Comparison of ENCODE assay signal across 23 cellular contexts in genomic region chr10:131396108-131397010, GRCh38.
A peak's percentile ranks its signal among the peaks of the same experiment; 100 is the strongest.
DNase-seq lines count a peak whose midpoint lies in the region; ATAC-seq and TF ChIP-seq lines count a peak whose summit lies in the region.
"Had no signal": no experiment of that assay in that cellular context is flagged by ENCODE, and none has a peak within 500 bp of the region (broad histone marks: within the 10 kb centered on the region; RNA-seq: fewer than 3 reads in every experiment).

No MANE protein-coding gene starts in this region.

- no peaks in the 10 kb centered on the region for H3K4me1 Mint-ChIP-seq in H9

- ATAC-seq in RWPE2 (ENCODE audit: low read depth): peak; percentile 73
- no peak for ATAC-seq in GM18873 (IDR thresholded peaks at IDR 0.05; ENCODE audit: low FRiP score, unreplicated experiment)
- ATAC-seq: activated naive CD4-positive, alpha-beta T cell treated with anti-CD3 and anti-CD28 coated beads, Interleukin-2, amount 50 U/mL, for 72 hours had no signal

- no peak overlapping the region for H3K23ac ChIP-seq in H9 (ENCODE audit: insufficient read length, low read depth, low read length)

- H3K4ac ChIP-seq in H9 (ENCODE audit: low read depth, low read length): no peak overlapping the region

- H3K4me3 ChIP-seq in RWPE2 (ENCODE audit: severe bottlenecking) (no peak overlapping the region), sigmoid colon (no peak overlapping the region), esophagus squamous epithelium (no peak overlapping the region)
- H3K4me3 ChIP-seq: left ventricle myocardium inferior, skin epidermis had no signal

- no peak overlapping the region for H3T11ph ChIP-seq in H9 (ENCODE audit: low read length)

- H2BK20ac ChIP-seq in H9 (ENCODE audit: low read depth, low read length, poor library complexity, severe bottlenecking): no peak overlapping the region

- H3K27ac ChIP-seq in H9 (ENCODE audit: insufficient read length, low read depth, low read length) (no peak overlapping the region), RWPE2 (ENCODE audit: poor library complexity, severe bottlenecking) (no peak overlapping the region), sigmoid colon (no peak overlapping the region), esophagus squamous epithelium (no peak overlapping the region)
- H3K27ac ChIP-seq: left ventricle myocardium inferior, parathyroid adenoma, skin epidermis had no signal

- H3K14ac ChIP-seq in H9 (ENCODE audit: insufficient read depth, low read length): no peak overlapping the region

- peaks cover 0 to 2% of the 10 kb centered on the region in 2 experiments; a peak in 3 of 5 replicates for H3K9me3 Mint-ChIP-seq in H9

- no peaks in the 10 kb centered on the region for H3K79me2 ChIP-seq in H9 (ENCODE audit: insufficient read depth, low read length)
- H3K79me2 ChIP-seq: parathyroid adenoma had no signal

- H3K56ac ChIP-seq in H9 (ENCODE audit: insufficient read length, low read depth, low read length): no peak overlapping the region

- no peak overlapping the region for H2BK12ac ChIP-seq in H9 (ENCODE audit: insufficient read length, low read depth, low read length)

- 0 out of 7 replicates have a peak overlapping the region, but pooled peaks of 1 of the 3 experiments have one; percentile 17 for H3K27ac Mint-ChIP-seq in H9
- H3K27ac Mint-ChIP-seq: activated naive CD4-positive, alpha-beta T cell treated with anti-CD3 and anti-CD28 coated beads, Interleukin-2, amount 50 U/mL, for 72 hours had no signal

- no peak overlapping the region for H3K18ac ChIP-seq in H9 (ENCODE audit: insufficient read length, low read depth, low read length)

- H3K79me1 ChIP-seq in H9 (ENCODE audit: insufficient read depth, low read depth, low read length, poor library complexity, severe bottlenecking): no peaks in the 10 kb centered on the region

- intact Hi-C loops in sigmoid colon (cut with DNase I) (no loop called here), esophagus squamous epithelium (cut with DNase I) (no loop called here)

- no CpG with 5 or more reads among the region's 19 CpGs for WGBS in H9 (ENCODE audit: extremely low coverage, insufficient read length, low lambda C conversion rate)
- 62 to 71% methylated on average over 19 of the region's 19 CpGs for WGBS in sigmoid colon, 2 donors
- WGBS in esophagus squamous epithelium, 2 donors: 39 to 44% methylated on average over 18 to 19 of the region's 19 CpGs

- no peaks in the 10 kb centered on the region; a peak in 1 of 7 replicates for H3K36me3 Mint-ChIP-seq in H9 (ENCODE audit: insufficient read depth in 1 of 3, low read depth in 3 of 3)
- H3K36me3 Mint-ChIP-seq: activated naive CD4-positive, alpha-beta T cell treated with anti-CD3 and anti-CD28 coated beads, Interleukin-2, amount 50 U/mL, for 72 hours; brain had no signal

- no peaks in the 10 kb centered on the region for H3K36me3 ChIP-seq in RWPE2 (ENCODE audit: low read depth)
- H3K36me3 ChIP-seq in sigmoid colon: no peaks in the 10 kb centered on the region
- no peaks in the 10 kb centered on the region for H3K36me3 ChIP-seq in esophagus squamous epithelium
- H3K36me3 ChIP-seq: left ventricle myocardium inferior had no signal

- no peak overlapping the region for H2AFZ ChIP-seq in H9 (ENCODE audit: low read length)
- H2AFZ ChIP-seq: parathyroid adenoma had no signal

- no peaks in the 10 kb centered on the region for H3K23me2 ChIP-seq in H9 (ENCODE audit: insufficient read length, low read depth, low read length, poor library complexity, severe bottlenecking)

- no peak overlapping the region; the same call in 1 of the 2 replicates for H2BK15ac ChIP-seq in H9 (ENCODE audit: low read depth, low read length)

- DNase-seq in H9: no peak
- DNase-seq in RWPE2 (ENCODE audit: low spot score): no peak
- peak; percentile 11 for DNase-seq in iris pigment epithelial cell (ENCODE audit: low read depth)
- peak; percentile 28 for DNase-seq in sigmoid colon
- no peak for DNase-seq in NCI-H187 (lab: John Stamatoyannopoulos, UW)
- no peak for DNase-seq in AG08395 (ENCODE audit: low spot score)
- DNase-seq in esophagus squamous epithelium (lab: John Stamatoyannopoulos, UW): no peak
- DNase-seq: activated CD4-positive, alpha-beta T cell treated with anti-CD3 and anti-CD28 coated beads, Interleukin-2, amount 50 U/mL, for 48 hours; activated T-cell treated with anti-CD3 and anti-CD28 coated beads, Interleukin-2, amount 50 U/mL, for 1 hour; AML-193; Calu3; cortex of kidney; foreskin melanocyte; left ventricle myocardium inferior; NCI-H1436; NK-92 treated with Interleukin-12 subunit alpha and Interleukin-12 subunit beta, amount 100 ng/mL, for 24 hours; RPMI8226; stimulated activated CD4-positive, alpha-beta T cell treated with anti-CD3 and anti-CD28 coated beads, Interleukin-4, amount 100 ng/mL, for 24 hours had no signal

- no peak overlapping the region for H4K91ac ChIP-seq in H9 (ENCODE audit: insufficient read length, low read depth, low read length)

- H2BK120ac ChIP-seq in H9 (ENCODE audit: low read depth, low read length, poor library complexity, severe bottlenecking): no peak overlapping the region

- H4K20me1 ChIP-seq in H9 (ENCODE audit: control insufficient read depth, insufficient read depth, insufficient read length): no peaks in the 10 kb centered on the region

- no peak overlapping the region for H4K5ac ChIP-seq in H9 (ENCODE audit: insufficient read length, low read depth, low read length)

- no peak overlapping the region for H3K4me3 Mint-ChIP-seq in H9
- H3K4me3 Mint-ChIP-seq: brain had no signal

- H3K27me3 ChIP-seq in H9 (ENCODE audit: insufficient read depth, low read length) (no peaks in the 10 kb centered on the region), RWPE2 (ENCODE audit: insufficient read depth, poor library complexity, severe bottlenecking) (no peaks in the 10 kb centered on the region), sigmoid colon (no peaks in the 10 kb centered on the region), esophagus squamous epithelium (peaks cover 0 to 41% (median 0%) of the 10 kb centered on the region in 4 donors)

- no peaks in the 10 kb centered on the region for H3K4me1 ChIP-seq in H9 (ENCODE audit: insufficient read depth, low read length)
- no peaks in the 10 kb centered on the region for H3K4me1 ChIP-seq in RWPE2 (ENCODE audit: insufficient read depth, poor library complexity, severe bottlenecking)
- H3K4me1 ChIP-seq in sigmoid colon: peaks cover 0 to 12% (median 6%) of the 10 kb centered on the region in 4 donors
- H3K4me1 ChIP-seq in esophagus squamous epithelium: peaks cover 0 to 12% (median 0%) of the 10 kb centered on the region in 3 donors
- H3K4me1 ChIP-seq: left ventricle myocardium inferior, parathyroid adenoma had no signal

- H3K9me3 ChIP-seq in H9 (ENCODE audit: control insufficient read depth, low read depth, low read length): no peaks in the 10 kb centered on the region
- peaks cover 1% of the 10 kb centered on the region for H3K9me3 ChIP-seq in RWPE2 (ENCODE audit: severe bottlenecking)
- no peaks in the 10 kb centered on the region for H3K9me3 ChIP-seq in sigmoid colon
- no peaks in the 10 kb centered on the region for H3K9me3 ChIP-seq in esophagus squamous epithelium
- H3K9me3 ChIP-seq: left ventricle myocardium inferior had no signal

- peaks cover 11% of the 10 kb centered on the region for H3K27me3 Mint-ChIP-seq in H9 (ENCODE audit: low read depth)

- TF ChIP-seq EP300 in sigmoid colon (IDR thresholded peaks at IDR 0.05): no peak

- TF ChIP-seq POLR2A in sigmoid colon (IDR thresholded peaks at IDR 0.05) (no peak), esophagus squamous epithelium (IDR thresholded peaks at IDR 0.05) (no peak)

- no peak overlapping the region for H3K4me2 ChIP-seq in H9 (ENCODE audit: insufficient read depth, insufficient read length, low read length)

- no peak overlapping the region for H4K8ac ChIP-seq in H9 (replicated peaks; ENCODE audit: insufficient read length, low read depth, low read length)

- peak; percentile 52 for TF ChIP-seq CTCF in H9 (conservative IDR thresholded peaks at IDR 0.05)
- no peak for TF ChIP-seq CTCF in RWPE2 (IDR thresholded peaks at IDR 0.05; ENCODE audit: poor library complexity, severe bottlenecking)
- no peak for TF ChIP-seq CTCF in sigmoid colon (IDR thresholded peaks at IDR 0.05)
- TF ChIP-seq CTCF in esophagus squamous epithelium (IDR thresholded peaks at IDR 0.05): peak in 1 of 6 experiments; percentile 8

- H3K9ac ChIP-seq in H9 (ENCODE audit: extremely low read depth, insufficient read length, low read length): no peak overlapping the region
- H3K9ac ChIP-seq: parathyroid adenoma had no signal

- no peak overlapping the region for H2AK5ac ChIP-seq in H9 (ENCODE audit: insufficient read length, low read length)

- H2BK5ac ChIP-seq in H9 (ENCODE audit: insufficient read length, low read length): no peak overlapping the region

Comparison
In these comparisons a context has a peak if more than half of its experiments do, and no peak if none do; other contexts are left out.
1. DNase-seq: peak in iris pigment epithelial cell (single experiment) and sigmoid colon (single experiment); none in H9 (single experiment), RWPE2 (single experiment), NCI-H187 (0 of 2), AG08395 (single experiment) and esophagus squamous epithelium (single experiment).